In genomic region chr7:29808075-29808786, GRCh38 we compare ENCODE assay signal across 19 cellular contexts. TPM values are rescaled to one million over a fixed set of nuclear protein-coding genes. Genes with fewer than 3 reads are reported as not detected.
DNase-seq lines count a peak whose midpoint lies in the region; ATAC-seq and TF ChIP-seq lines count a peak whose summit lies in the region.
"Had no signal": no experiment of that assay in that cellular context is flagged by ENCODE, and none has a peak within 500 bp of the region (broad histone marks: within the 10 kb centered on the region; RNA-seq: fewer than 3 reads in every experiment).

No MANE protein-coding gene starts in this region.

- no peak overlapping the region for H3K4me3 ChIP-seq in KMS-11 (IDR thresholded peaks at IDR 0.05; ENCODE audit: insufficient read depth, low read depth, low read length)
- H3K4me3 ChIP-seq in coronary artery, result peak overlapping the region; percentile 76
- no peak overlapping the region for H3K4me3 ChIP-seq in neural progenitor cell
- H3K4me3 ChIP-seq: PC-9 had no signal

- H3K4me2 ChIP-seq in KMS-11 (peak overlapping the region; percentile 60), neural progenitor cell (peak overlapping the region; percentile 91)
- H3K4me2 ChIP-seq: PC-9 had no signal

- peaks cover 30% of the 10 kb centered on the region for H3K27me3 ChIP-seq in KMS-11 (ENCODE audit: insufficient read depth, low read depth)
- H3K27me3 ChIP-seq in neural progenitor cell, result peaks cover 48% of the 10 kb centered on the region

- H4K20me1 ChIP-seq in KMS-11 (ENCODE audit: insufficient read depth) (no peaks in the 10 kb centered on the region), neural progenitor cell (ENCODE audit: low read depth) (peaks cover 8% of the 10 kb centered on the region)

- H3K9me3 Mint-ChIP-seq in CD14-positive monocyte, result peaks cover 0 to 8% (median 3%) of the 10 kb centered on the region in 7 donors
- H3K9me3 Mint-ChIP-seq in neural progenitor cell, result no peaks in the 10 kb centered on the region
- H3K9me3 Mint-ChIP-seq: activated CD4-positive, alpha-beta memory T cell treated with anti-CD3 and anti-CD28 coated beads for 36 hours had no signal

- peak overlapping the region; percentile 17 to 55 for H3K4me3 Mint-ChIP-seq in CD14-positive monocyte
- H3K4me3 Mint-ChIP-seq in neural progenitor cell, result peak overlapping the region; percentile 86
- H3K4me3 Mint-ChIP-seq: activated CD4-positive, alpha-beta memory T cell treated with anti-CD3 and anti-CD28 coated beads for 36 hours had no signal

- DNase-seq in CD14-positive monocyte (ENCODE audit: low spot score) (no peak), coronary artery (ENCODE audit: low spot score) (no peak), neural progenitor cell (ENCODE audit: low spot score) (no peak), MV-4-11 (lab: John Stamatoyannopoulos, UW) (no peak), substantia nigra (lab: John Stamatoyannopoulos, UW) (no peak)
- DNase-seq: activated CD4-positive, alpha-beta memory T cell treated with anti-CD3 and anti-CD28 coated beads for 36 hours; amniotic stem cell; naive thymus-derived CD4-positive, alpha-beta T cell; NCI-H1436; NCI-H748 treated with DMSO at 0.1 percent for 48 hours; stimulated activated CD4-positive, alpha-beta T cell treated with anti-CD3 and anti-CD28 coated beads, Interleukin-4, amount 100 ng/mL, for 1 hour had no signal

- H3K27ac ChIP-seq in KMS-11, result no peak overlapping the region
- H3K27ac ChIP-seq in coronary artery, result peak overlapping the region in 1 of 2 donors; percentile 76
- no peak overlapping the region for H3K27ac ChIP-seq in neural progenitor cell
- H3K27ac ChIP-seq in substantia nigra (ENCODE audit: low read depth, low read length, poor library complexity, severe bottlenecking), result no peak overlapping the region
- H3K27ac ChIP-seq: C4-2B, PC-9, skin epidermis had no signal

- peaks cover 72 to 81% (median 74%) of the 10 kb centered on the region in 3 donors for H3K27me3 Mint-ChIP-seq in CD14-positive monocyte (ENCODE audit: low read depth in 3 of 3)
- H3K27me3 Mint-ChIP-seq in neural progenitor cell (ENCODE audit: insufficient read depth, low read depth), result peaks cover 30% of the 10 kb centered on the region

- peaks cover 27% of the 10 kb centered on the region for H3F3A ChIP-seq in neural progenitor cell (ENCODE audit: low read depth)

- H3K9me3 ChIP-seq in neural progenitor cell (ENCODE audit: low read depth), result no peaks in the 10 kb centered on the region

- H2AFZ ChIP-seq in KMS-11 (ENCODE audit: low read depth), result no peak overlapping the region
- no peak overlapping the region for H2AFZ ChIP-seq in neural progenitor cell (replicated peaks)
- H2AFZ ChIP-seq: PC-9 had no signal

- TF ChIP-seq CTCF in CD14-positive monocyte (IDR thresholded peaks at IDR 0.05) (no peak), KMS-11 (conservative IDR thresholded peaks at IDR 0.05; ENCODE audit: low read depth, low read length) (no peak), coronary artery (IDR thresholded peaks at IDR 0.05) (no peak), neural progenitor cell (IDR thresholded peaks at IDR 0.05) (no peak)

- intact Hi-C loops in CD14-positive monocyte (cut with micrococcal nuclease), result no loop called here

- ATAC-seq in HG03342 (IDR thresholded peaks at IDR 0.05; ENCODE audit: unreplicated experiment), result no peak
- no peak for ATAC-seq in GM19395 (IDR thresholded peaks at IDR 0.05; ENCODE audit: unreplicated experiment)
- ATAC-seq: naive thymus-derived CD4-positive, alpha-beta T cell had no signal

- H3K4me1 Mint-ChIP-seq in CD14-positive monocyte, result peaks cover 15% of the 10 kb centered on the region
- peaks cover 6% of the 10 kb centered on the region for H3K4me1 Mint-ChIP-seq in neural progenitor cell

- H3K79me2 ChIP-seq in KMS-11 (ENCODE audit: insufficient read depth, low read depth), result no peaks in the 10 kb centered on the region
- no peaks in the 10 kb centered on the region for H3K79me2 ChIP-seq in neural progenitor cell (ENCODE audit: low read depth)

- no peak overlapping the region for H3K9ac ChIP-seq in KMS-11
- H3K9ac ChIP-seq in neural progenitor cell, result no peak overlapping the region

- H3K36me3 ChIP-seq in KMS-11 (ENCODE audit: insufficient read depth) (no peaks in the 10 kb centered on the region), neural progenitor cell (no peaks in the 10 kb centered on the region)

- H3K36me3 Mint-ChIP-seq in CD14-positive monocyte (peaks cover 0 to 12% of the 10 kb centered on the region in 2 donors), neural progenitor cell (no peaks in the 10 kb centered on the region)
- H3K36me3 Mint-ChIP-seq: activated CD4-positive, alpha-beta memory T cell treated with anti-CD3 and anti-CD28 coated beads for 36 hours had no signal

- no peak overlapping the region for H3K27ac Mint-ChIP-seq in CD14-positive monocyte
- H3K27ac Mint-ChIP-seq in neural progenitor cell, result no peak overlapping the region
- H3K27ac Mint-ChIP-seq: activated CD4-positive, alpha-beta memory T cell treated with anti-CD3 and anti-CD28 coated beads for 36 hours; naive thymus-derived CD4-positive, alpha-beta T cell had no signal

- H3K4me1 ChIP-seq in KMS-11 (ENCODE audit: low read depth, poor library complexity, severe bottlenecking) (peaks cover 33% of the 10 kb centered on the region), neural progenitor cell (peaks cover 18% of the 10 kb centered on the region)

RNA-seq across cellular contexts. Expression of gene WIPF3, which starts 1.9 kb away (rescaled TPM):
- polyA plus RNA-seq in CD14-positive monocyte, result not detected
- total RNA-seq in neural progenitor cell (ENCODE audit: low replicate concordance), result 5.2 and 5.5 TPM in 2 replicates
- total RNA-seq: activated CD4-positive, alpha-beta memory T cell treated with anti-CD3 and anti-CD28 coated beads for 36 hours; HT1080; lung microvascular endothelial cell had no signal
- polyA plus RNA-seq: naive thymus-derived CD4-positive, alpha-beta T cell had no signal
